ENCODE assay signal across 1 cellular context in the genomic region with DNA sequence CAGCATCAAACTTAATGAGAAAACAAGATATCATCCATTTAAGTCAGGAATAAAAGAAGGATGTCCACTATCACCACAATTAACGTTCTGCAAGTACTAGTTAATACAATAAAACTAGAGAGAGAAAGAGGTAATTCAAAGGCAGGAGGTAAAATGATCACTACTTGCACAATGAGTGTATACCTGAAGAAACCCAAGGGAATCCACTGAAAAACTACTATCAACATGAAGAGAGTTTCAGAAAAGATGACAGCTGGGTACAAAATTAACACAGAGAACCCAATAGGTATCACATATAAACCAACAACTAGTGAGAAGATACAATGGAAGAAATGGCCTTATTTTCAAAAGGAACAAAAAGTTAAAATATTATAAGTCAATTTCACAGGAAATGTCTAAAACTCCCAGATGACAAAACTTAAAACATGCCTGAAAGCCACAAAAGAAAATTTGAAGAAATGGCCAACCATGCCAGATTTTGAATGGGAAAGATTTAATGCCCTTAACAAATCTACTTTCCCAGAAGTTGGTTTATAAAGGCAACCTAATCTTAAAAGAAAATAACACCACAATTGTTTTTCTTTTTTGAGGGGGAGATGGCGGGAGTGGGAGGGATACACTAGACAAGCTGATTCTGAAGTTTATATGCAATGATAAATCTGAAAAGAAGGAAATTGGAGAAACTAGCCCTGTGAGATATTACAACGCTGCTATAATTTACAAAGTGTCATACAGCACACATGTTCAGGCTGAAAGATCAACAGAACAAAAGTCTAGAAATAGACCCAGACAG.
A peak's percentile ranks its signal among the peaks of the same experiment; 100 is the strongest.
TF ChIP-seq lines count a peak whose summit lies in the region.

No MANE protein-coding gene starts in this region.

TF ChIP-seq in GM12878, 131 proteins besides CTCF, POLR2A, EP300 and RAD21:
- peak; percentile 53; the same call in 1 of the 2 replicates for TF ChIP-seq JUNB (IDR thresholded peaks at IDR 0.05)
- TF ChIP-seq, protein P1, sequence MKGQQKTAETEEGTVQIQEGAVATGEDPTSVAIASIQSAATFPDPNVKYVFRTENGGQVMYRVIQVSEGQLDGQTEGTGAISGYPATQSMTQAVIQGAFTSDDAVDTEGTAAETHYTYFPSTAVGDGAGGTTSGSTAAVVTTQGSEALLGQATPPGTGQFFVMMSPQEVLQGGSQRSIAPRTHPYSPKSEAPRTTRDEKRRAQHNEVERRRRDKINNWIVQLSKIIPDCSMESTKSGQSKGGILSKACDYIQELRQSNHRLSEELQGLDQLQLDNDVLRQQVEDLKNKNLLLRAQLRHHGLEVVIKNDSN (IDR thresholded peaks at IDR 0.05; ENCODE audit: borderline replicate concordance, extremely low read length, insufficient read depth, low read depth, low read length): no peak
- TF ChIP-seq, protein P2, sequence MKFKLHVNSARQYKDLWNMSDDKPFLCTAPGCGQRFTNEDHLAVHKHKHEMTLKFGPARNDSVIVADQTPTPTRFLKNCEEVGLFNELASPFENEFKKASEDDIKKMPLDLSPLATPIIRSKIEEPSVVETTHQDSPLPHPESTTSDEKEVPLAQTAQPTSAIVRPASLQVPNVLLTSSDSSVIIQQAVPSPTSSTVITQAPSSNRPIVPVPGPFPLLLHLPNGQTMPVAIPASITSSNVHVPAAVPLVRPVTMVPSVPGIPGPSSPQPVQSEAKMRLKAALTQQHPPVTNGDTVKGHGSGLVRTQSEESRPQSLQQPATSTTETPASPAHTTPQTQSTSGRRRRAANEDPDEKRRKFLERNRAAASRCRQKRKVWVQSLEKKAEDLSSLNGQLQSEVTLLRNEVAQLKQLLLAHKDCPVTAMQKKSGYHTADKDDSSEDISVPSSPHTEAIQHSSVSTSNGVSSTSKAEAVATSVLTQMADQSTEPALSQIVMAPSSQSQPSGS (IDR thresholded peaks at IDR 0.05; ENCODE audit: low read length): 0 out of 2 replicates have a peak, but pooled peaks have one; percentile 10
- no peak for TF ChIP-seq ZNF622 (IDR thresholded peaks at IDR 0.05)
